9 cellular contexts compared by ENCODE assay signal in genomic region chr2:171921970-171922229, GRCh38. TPM values are rescaled to one million over a fixed set of nuclear protein-coding genes. Genes with fewer than 3 reads are reported as not detected.
A peak's percentile ranks its signal among the peaks of the same experiment; 100 is the strongest.
DNase-seq lines count a peak whose midpoint lies in the region; ATAC-seq and TF ChIP-seq lines count a peak whose summit lies in the region.
"Had no signal": no experiment of that assay in that cellular context is flagged by ENCODE, and none has a peak within 500 bp of the region (broad histone marks: within the 10 kb centered on the region; RNA-seq: fewer than 3 reads in every experiment).

No MANE protein-coding gene starts in this region.

- TF ChIP-seq CTCF in liver (IDR thresholded peaks at IDR 0.05; ENCODE audit: low read depth, low read length, missing input control) (no peak), type B pancreatic cell (conservative IDR thresholded peaks at IDR 0.05) (no peak)

- ATAC-seq in activated T-cell treated with anti-CD3 and anti-CD28 coated beads, Interleukin-2, amount 50 U/mL, for 72 hours (replicated peaks in 1 of 2), result peak in 1 of 2 donors; percentile 29
- no peak for ATAC-seq in activated naive CD8-positive, alpha-beta T cell treated with anti-CD3 and anti-CD28 coated beads, Interleukin-2, amount 50 U/mL, for 24 hours
- no peak for ATAC-seq in GM18505 (IDR thresholded peaks at IDR 0.05; ENCODE audit: unreplicated experiment)

- TF ChIP-seq RAD21 in liver (IDR thresholded peaks at IDR 0.05), result no peak

- peaks cover 3 to 18% (median 7%) of the 10 kb centered on the region in 4 donors for H3K4me1 ChIP-seq in liver (ENCODE audit: control insufficient read depth in 4 of 4, insufficient read depth in 4 of 4, low read length in 3 of 4)

- DNase-seq in activated T-cell treated with anti-CD3 and anti-CD28 coated beads, Interleukin-2, amount 50 U/mL, for 72 hours, result no peak
- no peak for DNase-seq in activated T-cell treated with anti-CD3 and anti-CD28 coated beads, Interleukin-2, amount 50 U/mL, for 1 hour
- no peak for DNase-seq in activated naive CD8-positive, alpha-beta T cell treated with anti-CD3 and anti-CD28 coated beads, Interleukin-2, amount 50 U/mL, for 24 hours
- DNase-seq in type B pancreatic cell (ENCODE audit: extremely low spot score, unreplicated experiment), result no peak
- no peak for DNase-seq in DMS 273 (lab: John Stamatoyannopoulos, UW; ENCODE audit: unreplicated experiment)
- no peak for DNase-seq in kidney glomerular epithelial cell (lab: John Stamatoyannopoulos, UW)

- no peaks in the 10 kb centered on the region for H3K36me3 ChIP-seq in liver (ENCODE audit: control insufficient read depth in 4 of 4, insufficient read depth in 3 of 4, low read depth in 1 of 4, low read length in 3 of 4)

- H3K4me3 ChIP-seq in liver (ENCODE audit: low read depth in 1 of 3, low read length in 3 of 3), result peak overlapping the region; percentile 29 to 75 (median 62)

- peak overlapping the region; percentile 87 for H3K27ac Mint-ChIP-seq in activated T-cell treated with anti-CD3 and anti-CD28 coated beads, Interleukin-2, amount 50 U/mL, for 72 hours
- peak overlapping the region; percentile 99 for H3K27ac Mint-ChIP-seq in activated naive CD8-positive, alpha-beta T cell treated with anti-CD3 and anti-CD28 coated beads, Interleukin-2, amount 50 U/mL, for 24 hours
- peak overlapping the region; percentile 97 for H3K27ac Mint-ChIP-seq in type B pancreatic cell

- 19% methylated on average over 5 of the region's 5 CpGs for WGBS in liver

- H3K4me1 Mint-ChIP-seq in activated T-cell treated with anti-CD3 and anti-CD28 coated beads, Interleukin-2, amount 50 U/mL, for 72 hours (ENCODE audit: low read depth), result peaks cover 43% of the 10 kb centered on the region
- peaks cover 33% of the 10 kb centered on the region for H3K4me1 Mint-ChIP-seq in activated naive CD8-positive, alpha-beta T cell treated with anti-CD3 and anti-CD28 coated beads, Interleukin-2, amount 50 U/mL, for 24 hours
- H3K4me1 Mint-ChIP-seq in type B pancreatic cell (ENCODE audit: unreplicated experiment), result peaks cover 19% of the 10 kb centered on the region

- H3K27me3 ChIP-seq in liver (ENCODE audit: control insufficient read depth in 4 of 4, insufficient read depth in 4 of 4, low read length in 3 of 4), result no peaks in the 10 kb centered on the region

- no peak for TF ChIP-seq POLR2A in GM18505 (IDR thresholded peaks at IDR 0.05; ENCODE audit: borderline replicate concordance, extremely low read depth, insufficient read depth, insufficient read length)

- H3K36me3 Mint-ChIP-seq in activated T-cell treated with anti-CD3 and anti-CD28 coated beads, Interleukin-2, amount 50 U/mL, for 72 hours (ENCODE audit: insufficient read depth in 2 of 2), result peaks cover 2 to 15% of the 10 kb centered on the region in 2 donors
- H3K36me3 Mint-ChIP-seq in activated naive CD8-positive, alpha-beta T cell treated with anti-CD3 and anti-CD28 coated beads, Interleukin-2, amount 50 U/mL, for 24 hours (ENCODE audit: low read depth), result peaks cover 15% of the 10 kb centered on the region
- peaks cover 2% of the 10 kb centered on the region for H3K36me3 Mint-ChIP-seq in type B pancreatic cell

- H3K27ac ChIP-seq in liver (ENCODE audit: low read depth in 1 of 2, low read length in 2 of 2), result peak overlapping the region; percentile 32 to 76

- H3K9me3 ChIP-seq in liver (ENCODE audit: control insufficient read depth in 4 of 4, low read length in 3 of 4), result no peaks in the 10 kb centered on the region
- H3K9me3 ChIP-seq: mucosa of descending colon had no signal

- H3K9ac ChIP-seq in liver (ENCODE audit: low read depth in 1 of 2, low read length in 2 of 2), result peak overlapping the region in 1 of 2 donors; percentile 69

- no peaks in the 10 kb centered on the region for H3K9me3 Mint-ChIP-seq in activated T-cell treated with anti-CD3 and anti-CD28 coated beads, Interleukin-2, amount 50 U/mL, for 72 hours
- H3K9me3 Mint-ChIP-seq in activated naive CD8-positive, alpha-beta T cell treated with anti-CD3 and anti-CD28 coated beads, Interleukin-2, amount 50 U/mL, for 24 hours, result no peaks in the 10 kb centered on the region
- no peaks in the 10 kb centered on the region for H3K9me3 Mint-ChIP-seq in type B pancreatic cell

- H3K27me3 Mint-ChIP-seq in activated T-cell treated with anti-CD3 and anti-CD28 coated beads, Interleukin-2, amount 50 U/mL, for 72 hours (ENCODE audit: low read depth), result no peaks in the 10 kb centered on the region
- no peaks in the 10 kb centered on the region for H3K27me3 Mint-ChIP-seq in activated naive CD8-positive, alpha-beta T cell treated with anti-CD3 and anti-CD28 coated beads, Interleukin-2, amount 50 U/mL, for 24 hours
- H3K27me3 Mint-ChIP-seq in type B pancreatic cell, result no peaks in the 10 kb centered on the region

- H3K4me3 Mint-ChIP-seq in activated T-cell treated with anti-CD3 and anti-CD28 coated beads, Interleukin-2, amount 50 U/mL, for 72 hours, result peak overlapping the region; percentile 95 to 100
- peak overlapping the region; percentile 100 for H3K4me3 Mint-ChIP-seq in activated naive CD8-positive, alpha-beta T cell treated with anti-CD3 and anti-CD28 coated beads, Interleukin-2, amount 50 U/mL, for 24 hours
- H3K4me3 Mint-ChIP-seq in type B pancreatic cell, result peak overlapping the region; percentile 95

TF ChIP-seq in liver, 16 proteins besides CTCF, POLR2A, EP300 and RAD21:
- no peak for TF ChIP-seq FOXA1 (IDR thresholded peaks at IDR 0.05)
- TF ChIP-seq REST (IDR thresholded peaks at IDR 0.05), result peak; percentile 30

RNA-seq across cellular contexts. Expression of gene HAT1, which starts 0.4 kb away (rescaled TPM):
- 10 to 100 TPM; 46.9 to 52.5 TPM for total RNA-seq in activated T-cell treated with anti-CD3 and anti-CD28 coated beads, Interleukin-2, amount 50 U/mL, for 72 hours
- total RNA-seq in liver, result 10 to 100 TPM; 17.3 to 45.1 TPM
- polyA plus RNA-seq in liver, result 10 to 100 TPM; 11.8 to 15.2 TPM
- 35.0 and 43.1 TPM in 2 replicates for total RNA-seq in type B pancreatic cell (ENCODE audit: low replicate concordance)

RNA-seq across cellular contexts. Expression of gene SLC25A12, which starts 27.9 kb away (rescaled TPM):
- 10 to 100 TPM; 27.4 to 36.4 TPM for total RNA-seq in activated T-cell treated with anti-CD3 and anti-CD28 coated beads, Interleukin-2, amount 50 U/mL, for 72 hours
- 1 to 10 TPM; 3.4 to 4.4 TPM for total RNA-seq in liver
- polyA plus RNA-seq in liver, result under 1 TPM; 0.46 to 0.93 TPM
- total RNA-seq in type B pancreatic cell (ENCODE audit: low replicate concordance), result 14.1 and 17.7 TPM in 2 replicates
